19 cellular contexts compared by ENCODE assay signal in genomic region chr13:113093580-113094409, GRCh38. TPM values are rescaled to one million over a fixed set of nuclear protein-coding genes. Genes with fewer than 3 reads are reported as not detected.
"Had no signal": no experiment of that assay in that cellular context is flagged by ENCODE, and none has a peak within 500 bp of the region (broad histone marks: within the 10 kb centered on the region; RNA-seq: fewer than 3 reads in every experiment).

No MANE protein-coding gene starts in this region.

- H3K27ac ChIP-seq: cardiac muscle cell, colonic mucosa, esophagus muscularis mucosa, neural progenitor cell, tibial artery had no signal

- H3K4me1 ChIP-seq: colonic mucosa, esophagus muscularis mucosa, neural progenitor cell, tibial artery had no signal

- DNase-seq: activated CD4-positive, alpha-beta memory T cell treated with anti-CD3 and anti-CD28 coated beads for 36 hours; activated CD4-positive, alpha-beta T cell treated with anti-CD3 and anti-CD28 coated beads for 48 hours; activated naive CD4-positive, alpha-beta T cell treated with anti-CD3 and anti-CD28 coated beads for 36 hours; activated naive CD8-positive, alpha-beta T cell treated with anti-CD3 and anti-CD28 coated beads, Interleukin-2, amount 10 ng/mL, durations not matched to agents 7 days and 5 days; activated T-cell treated with anti-CD3 and anti-CD28 coated beads, Interleukin-2, amount 50 U/mL, for 48 hours; colonic mucosa; hypothalamus; stimulated activated CD4-positive, alpha-beta T cell treated with anti-CD3 and anti-CD28 coated beads, Interleukin-4, amount 100 ng/mL, for 24 hours; stimulated activated naive CD4-positive, alpha-beta T cell treated with Interleukin-2 at 50 U/mL for 16 hours; T-helper 1 cell; T-helper 9 cell; tibial artery had no signal

- H3K27me3 ChIP-seq: colonic mucosa, neural progenitor cell had no signal

- H3K36me3 ChIP-seq: cardiac muscle cell, colonic mucosa, neural progenitor cell had no signal

- H3K4me3 ChIP-seq: cardiac muscle cell, colonic mucosa, esophagus muscularis mucosa, neural progenitor cell, tibial artery had no signal

- ATAC-seq: naive thymus-derived CD8-positive, alpha-beta T cell had no signal

- H3K9me3 ChIP-seq: colonic mucosa, esophagus muscularis mucosa, tibial artery had no signal

RNA-seq across cellular contexts. Expression of gene F7, which starts 11.8 kb away (rescaled TPM):
- total RNA-seq: lung microvascular endothelial cell, ureter had no signal
- polyA plus RNA-seq: cardiac muscle cell had no signal

RNA-seq across cellular contexts. Expression of gene F10, which starts 28.8 kb away (rescaled TPM):
- total RNA-seq: activated CD4-positive, alpha-beta memory T cell treated with anti-CD3 and anti-CD28 coated beads for 36 hours; activated naive CD4-positive, alpha-beta T cell treated with anti-CD3 and anti-CD28 coated beads for 36 hours; activated naive CD8-positive, alpha-beta T cell treated with anti-CD3 and anti-CD28 coated beads, Interleukin-2, amount 10 ng/mL, durations not matched to agents 7 days and 5 days; naive thymus-derived CD8-positive, alpha-beta T cell; osteoblast had no signal
- polyA plus RNA-seq: naive thymus-derived CD8-positive, alpha-beta T cell had no signal
